In the genomic region with DNA sequence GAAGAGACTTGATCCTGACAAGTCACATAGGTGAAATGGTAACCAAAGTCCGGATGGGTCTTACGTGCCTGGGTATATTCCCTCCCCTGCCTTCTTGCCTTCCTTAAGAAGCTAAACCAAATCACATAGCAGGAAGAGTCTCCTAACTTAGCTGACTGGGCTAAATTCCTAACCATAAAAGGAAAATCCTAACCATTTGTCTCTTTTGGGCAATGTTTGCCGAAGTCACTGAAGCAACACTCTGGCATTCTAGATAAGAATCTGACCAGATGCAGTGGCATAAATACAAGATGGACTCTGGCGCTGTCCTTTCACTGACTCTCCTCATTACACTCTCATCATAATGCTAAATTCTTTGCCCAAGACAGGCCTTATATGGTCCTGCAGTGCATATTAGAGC, we compare ENCODE assay signal across 15 cellular contexts.
"Had no signal": no experiment of that assay in that cellular context is flagged by ENCODE, and none has a peak within 500 bp of the region (broad histone marks: within the 10 kb centered on the region; RNA-seq: fewer than 3 reads in every experiment).

No MANE protein-coding gene starts in this region.

- H3K27me3 ChIP-seq: body of pancreas, spleen, testis had no signal

- H3K36me3 ChIP-seq: spleen had no signal

- H3K4me3 ChIP-seq: body of pancreas, spleen, testis had no signal

- H3K27ac ChIP-seq: body of pancreas, epithelial cell of prostate, spleen, testis had no signal

- DNase-seq: activated B cell treated with CpG ODN at 0.5 μM for 24 hours; activated CD4-positive, alpha-beta memory T cell treated with anti-CD3 and anti-CD28 coated beads for 36 hours; activated CD4-positive, alpha-beta T cell treated with anti-CD3 and anti-CD28 coated beads for 4 hours; activated naive CD4-positive, alpha-beta T cell treated with Interleukin-2 at 50 U/mL for 16 hours; activated naive CD8-positive, alpha-beta T cell treated with anti-CD3 and anti-CD28 coated beads for 36 hours; activated T-cell treated with anti-CD3 and anti-CD28 coated beads, Interleukin-2, amount 50 U/mL, for 48 hours; body of pancreas; immature natural killer cell; naive B cell; spleen; stimulated activated CD4-positive, alpha-beta T cell treated with anti-CD3 and anti-CD28 coated beads, Interleukin-4, amount 100 ng/mL, for 1 hour; stimulated activated naive CD4-positive, alpha-beta T cell; T1000; testis had no signal

- ATAC-seq: body of pancreas had no signal

- H3K9me3 ChIP-seq: body of pancreas, spleen, testis had no signal

- H3K4me1 ChIP-seq: body of pancreas, spleen, testis had no signal
